In genomic region chr12:95435355-95435754, GRCh38 we compare ENCODE assay signal across 33 cellular contexts. TPM values are rescaled to one million over a fixed set of nuclear protein-coding genes. Genes with fewer than 3 reads are reported as not detected.
DNase-seq lines count a peak whose midpoint lies in the region; ATAC-seq, FAIRE-seq and TF ChIP-seq lines count a peak whose summit lies in the region.
"Had no signal": no experiment of that assay in that cellular context is flagged by ENCODE, and none has a peak within 500 bp of the region (broad histone marks: within the 10 kb centered on the region; RNA-seq: fewer than 3 reads in every experiment).

No MANE protein-coding gene starts in this region.

- 67% methylated on average over 3 of the region's 3 CpGs for WGBS in HepG2 (ENCODE audit: low lambda C conversion rate)
- WGBS in right lobe of liver (ENCODE audit: insufficient coverage, low coverage, low lambda C conversion rate, missing lambda C conversion rate): 93% methylated on average over 3 of the region's 3 CpGs
- WGBS in K562 (ENCODE audit: insufficient coverage, low coverage, missing lambda C conversion rate): 34% methylated on average over 3 of the region's 3 CpGs
- 90% methylated on average over 3 of the region's 3 CpGs for WGBS in suprapubic skin

- H3K4me3 ChIP-seq in HepG2 (replicated peaks in 1 of 3; ENCODE audit: insufficient read depth in 1 of 3, low read depth in 2 of 3, low read length in 3 of 3): no peak overlapping the region
- H3K4me3 ChIP-seq in right lobe of liver: no peak overlapping the region
- H3K4me3 ChIP-seq in Karpas-422 (ENCODE audit: low read length): no peak overlapping the region
- no peak overlapping the region for H3K4me3 ChIP-seq in K562
- H3K4me3 ChIP-seq in suprapubic skin: no peak overlapping the region
- H3K4me3 ChIP-seq: A549; BLaER1; BLaER1 treated with 17β-estradiol and CSF1 and Interleukin-3, amounts not matched to agents 10 nM and 100 nM had no signal

- FAIRE-seq in HepG2 (lab: Jason Lieb, UNC) (no peak), K562 (lab: Jason Lieb, UNC) (no peak)
- FAIRE-seq: A204.1, D721Med had no signal

- H3K4me2 ChIP-seq in HepG2 (ENCODE audit: low read depth, low read length) (no peak overlapping the region), Karpas-422 (ENCODE audit: low read depth, low read length, poor library complexity, severe bottlenecking) (no peak overlapping the region), K562 (ENCODE audit: insufficient read depth, low read length) (no peak overlapping the region)
- H3K4me2 ChIP-seq: A549; BLaER1; BLaER1 treated with 17β-estradiol and CSF1 and Interleukin-3, amounts not matched to agents 10 nM and 100 nM had no signal

- TF ChIP-seq EP300 in HepG2 (IDR thresholded peaks at IDR 0.05; ENCODE audit: low read depth in 2 of 2, low read length in 2 of 2) (no peak), HepG2 (CRISPR knock-in tag; IDR thresholded peaks at IDR 0.05; ENCODE audit: borderline replicate concordance) (no peak), K562 (IDR thresholded peaks at IDR 0.05; ENCODE audit: low read length) (no peak), suprapubic skin (IDR thresholded peaks at IDR 0.05) (no peak)

- H2AFZ ChIP-seq in HepG2 (ENCODE audit: low read length) (no peak overlapping the region), Karpas-422 (ENCODE audit: low read length) (no peak overlapping the region), K562 (ENCODE audit: low read depth, low read length) (no peak overlapping the region)

- H3K27me3 ChIP-seq in HepG2 (ENCODE audit: control insufficient read depth in 1 of 2, insufficient read depth in 2 of 2, low read length in 2 of 2) (no peaks in the 10 kb centered on the region; a peak in 1 of 5 replicates), right lobe of liver (no peaks in the 10 kb centered on the region), Karpas-422 (ENCODE audit: low read length) (no peaks in the 10 kb centered on the region), K562 (ENCODE audit: control insufficient read depth in 2 of 2, insufficient read depth in 2 of 2, low read length in 2 of 2) (peaks cover 11 to 17% of the 10 kb centered on the region in 2 experiments; a peak in 4 of 5 replicates), suprapubic skin (no peaks in the 10 kb centered on the region)
- H3K27me3 ChIP-seq: BE2C; BLaER1; BLaER1 treated with 17β-estradiol and CSF1 and Interleukin-3, amounts not matched to agents 10 nM and 100 nM had no signal

- H3K9me3 ChIP-seq in HepG2 (ENCODE audit: low read length) (no peaks in the 10 kb centered on the region), right lobe of liver (no peaks in the 10 kb centered on the region), Karpas-422 (ENCODE audit: low read length) (no peaks in the 10 kb centered on the region), K562 (replicated peaks; ENCODE audit: control insufficient read depth, insufficient read depth, low read depth, low read length) (no peaks in the 10 kb centered on the region), suprapubic skin (no peaks in the 10 kb centered on the region)
- H3K9me3 ChIP-seq: A549; BE2C; BLaER1; BLaER1 treated with 17β-estradiol and CSF1 and Interleukin-3, amounts not matched to agents 10 nM and 100 nM; Caco-2 had no signal

- no peaks in the 10 kb centered on the region for H3K9me1 ChIP-seq in K562 (ENCODE audit: control insufficient read depth, insufficient read depth, low read length)

- DNase-seq in HepG2 (ENCODE audit: low spot score) (no peak), right lobe of liver (no peak), Karpas-422 (no peak), K562 (ENCODE audit: extremely low read depth in 1 of 4, low spot score in 3 of 4) (no peak), suprapubic skin (ENCODE audit: low spot score in 2 of 2) (no peak)
- DNase-seq: 8988T; ACHN; AML-193; BE2C; C1 segment of cervical spinal cord; Caco-2; Calu3; CD4-positive, alpha-beta memory T cell; CD4-positive, alpha-beta T cell; CD4-positive, CD25-positive, alpha-beta regulatory T cell; CD8-positive, alpha-beta memory T cell; CD8-positive, alpha-beta T cell; COR-L47; DMS 273 treated with DMSO at 0.1 percent for 48 hours; DMS153; DMS53; DMS79; DMS79 treated with DMSO at 0.1 percent for 48 hours; DND-41; EL had no signal

- no TSS peak for BruUV-seq in HepG2 (replicated peaks; lab: Mats Ljungman, UMichigan)
- no TSS peak for BruUV-seq in K562 (replicated peaks; lab: Mats Ljungman, UMichigan)

- H3K4me1 ChIP-seq in HepG2 (ENCODE audit: insufficient read depth, low read length) (no peaks in the 10 kb centered on the region), right lobe of liver (peaks cover 0 to 9% (median 0%) of the 10 kb centered on the region in 4 donors), Karpas-422 (ENCODE audit: low read length) (peaks cover 44% of the 10 kb centered on the region), K562 (replicated peaks in 1 of 2; ENCODE audit: control insufficient read depth in 2 of 2, insufficient read depth in 2 of 2, low read length in 2 of 2) (no peaks in the 10 kb centered on the region), suprapubic skin (no peaks in the 10 kb centered on the region)
- H3K4me1 ChIP-seq: A549, BE2C, BLaER1, Caco-2 had no signal

- H4K20me1 ChIP-seq in HepG2 (ENCODE audit: insufficient read depth, low read length) (no peaks in the 10 kb centered on the region), Karpas-422 (ENCODE audit: insufficient read depth, low read depth, low read length) (no peaks in the 10 kb centered on the region), K562 (replicated peaks; ENCODE audit: control insufficient read depth, insufficient read depth, low read length) (no peaks in the 10 kb centered on the region)
- H4K20me1 ChIP-seq: BLaER1; BLaER1 treated with 17β-estradiol and CSF1 and Interleukin-3, amounts not matched to agents 10 nM and 100 nM had no signal

- H3K9ac ChIP-seq in HepG2 (ENCODE audit: insufficient read depth, low read depth, low read length) (no peak overlapping the region), Karpas-422 (ENCODE audit: low read length) (no peak overlapping the region), K562 (ENCODE audit: insufficient read depth in 1 of 2, low read depth in 2 of 2, low read length in 2 of 2) (no peak overlapping the region)
- H3K9ac ChIP-seq: BLaER1; BLaER1 treated with 17β-estradiol and CSF1 and Interleukin-3, amounts not matched to agents 10 nM and 100 nM had no signal

- in situ Hi-C loops in HepG2 (cut with HindIII; ENCODE audit: extremely low pct_ligation_motif_present, low pct_unique_long_range_greater_than_20kb) (no loop called here), K562 (cut with MboI) (no loop called here)

- H3K36me3 ChIP-seq in HepG2 (replicated peaks in 1 of 2; ENCODE audit: control insufficient read depth in 1 of 2, insufficient read depth in 2 of 2, low read length in 2 of 2) (no peaks in the 10 kb centered on the region), right lobe of liver (no peaks in the 10 kb centered on the region), Karpas-422 (ENCODE audit: insufficient read depth, low read length) (no peaks in the 10 kb centered on the region), K562 (ENCODE audit: control insufficient read depth, insufficient read depth, low read length) (no peaks in the 10 kb centered on the region), suprapubic skin (no peaks in the 10 kb centered on the region)
- H3K36me3 ChIP-seq: BE2C; BLaER1; BLaER1 treated with 17β-estradiol and CSF1 and Interleukin-3, amounts not matched to agents 10 nM and 100 nM had no signal

- TF ChIP-seq CTCF in HepG2 (CRISPR knock-in tag; IDR thresholded peaks at IDR 0.05) (no peak), right lobe of liver (IDR thresholded peaks at IDR 0.05) (no peak), K562 (IDR thresholded peaks at IDR 0.05 in 2 of 3, conservative IDR thresholded peaks at IDR 0.05 in 1 of 3; ENCODE audit: insufficient read depth in 2 of 3, low read depth in 1 of 3, low read length in 3 of 3) (no peak), suprapubic skin (IDR thresholded peaks at IDR 0.05) (no peak)

- CTCF ChIA-PET in HepG2 (lab: Yijun Ruan, JAX; ENCODE audit: low intra/inter-chr PET ratio, low total read pairs) (no interaction called here), K562 (lab: Yijun Ruan, JAX; ENCODE audit: low intra/inter-chr PET ratio) (no interaction called here)

- no peaks in the 10 kb centered on the region for H3K79me2 ChIP-seq in HepG2 (ENCODE audit: insufficient read depth, low read length)
- H3K79me2 ChIP-seq in Karpas-422 (ENCODE audit: low read length): no peaks in the 10 kb centered on the region
- no peaks in the 10 kb centered on the region for H3K79me2 ChIP-seq in K562 (ENCODE audit: control insufficient read depth, insufficient read depth, low read length)

- no peak for TF ChIP-seq POLR2A in HepG2 (IDR thresholded peaks at IDR 0.05; ENCODE audit: insufficient read depth in 1 of 2, low read depth in 2 of 2, low read length in 2 of 2)
- no peak for TF ChIP-seq POLR2A in right lobe of liver (IDR thresholded peaks at IDR 0.05)
- no peak for TF ChIP-seq POLR2A in K562 (conservative IDR thresholded peaks at IDR 0.05)
- TF ChIP-seq POLR2A in suprapubic skin (IDR thresholded peaks at IDR 0.05): no peak

- H3K9me2 ChIP-seq in Karpas-422 (replicated peaks; ENCODE audit: insufficient read depth, low read length): no peaks in the 10 kb centered on the region

- POLR2A ChIA-PET in HepG2 (lab: Yijun Ruan, JAX): no interaction called here
- POLR2A ChIA-PET in K562 (lab: Yijun Ruan, JAX): no interaction called here

- TF ChIP-seq RAD21 in HepG2 (CRISPR knock-in tag; IDR thresholded peaks at IDR 0.05): no peak
- no peak for TF ChIP-seq RAD21 in K562 (CRISPR knock-in tag; conservative IDR thresholded peaks at IDR 0.05 in 1 of 2, IDR thresholded peaks at IDR 0.05 in 1 of 2)

- ATAC-seq in HepG2 (no peak), right lobe of liver (no peak), K562 (no peak), GM19452 (IDR thresholded peaks at IDR 0.05; ENCODE audit: unreplicated experiment) (no peak)
- ATAC-seq: A549; CD8-positive, alpha-beta T cell had no signal

- intact Hi-C loops in HepG2 (cut with micrococcal nuclease; ENCODE audit: unreplicated experiment): no loop called here
- intact Hi-C loops in right lobe of liver (cut with DNase I): no loop called here
- intact Hi-C loops in K562 (cut with micrococcal nuclease): no loop called here

- H3K27ac ChIP-seq in HepG2 (ENCODE audit: extremely low read length, insufficient read depth, low read length) (no peak overlapping the region), right lobe of liver (no peak overlapping the region), Karpas-422 (ENCODE audit: low read length) (peak overlapping the region; percentile 100), K562 (ENCODE audit: extremely low read depth, low read depth, low read length) (no peak overlapping the region), suprapubic skin (no peak overlapping the region)
- H3K27ac ChIP-seq: 22Rv1; A549; BLaER1; BLaER1 treated with 17β-estradiol and CSF1 and Interleukin-3, amounts not matched to agents 10 nM and 100 nM; C4-2B had no signal

RNA-seq across cellular contexts. Expression of gene METAP2, which starts 38.6 kb away (rescaled TPM):
- 131 and 204 TPM in 2 replicates for total RNA-seq in HepG2 (2016; rRNA removed; fragmentation: Illumina TruSeq; extraction: Trizol)
- total RNA-seq in HepG2 (2016; cell fraction: cytosol; rRNA removed; fragmentation: Illumina TruSeq; extraction: Trizol; ENCODE audit: low read depth): 21.4 and 23.9 TPM in 2 replicates
- 131 and 201 TPM in 2 replicates for total RNA-seq in HepG2 (2016; cell fraction: insoluble cytoplasmic fraction; rRNA removed; fragmentation: Illumina TruSeq; extraction: Trizol)
- total RNA-seq in HepG2 (2016; cell fraction: membrane; rRNA removed; fragmentation: Illumina TruSeq; extraction: Trizol): 42.6 and 52.7 TPM in 2 replicates
- total RNA-seq in HepG2 (2016; cell fraction: nucleus; rRNA removed; fragmentation: Illumina TruSeq; extraction: Trizol): 62.6 and 66.2 TPM in 2 replicates
- polyA plus RNA-seq in HepG2 (2011; rRNA removed): 45.5 and 67.8 TPM in 2 replicates
- 28.2 and 39.5 TPM in 2 replicates for polyA plus RNA-seq in HepG2 (2011; cell fraction: cytosol; rRNA removed)
- 12.7 and 22.3 TPM in 2 replicates for polyA plus RNA-seq in HepG2 (2011; cell fraction: nucleus; rRNA removed)
- 87.5 and 112 TPM in 2 replicates for polyA plus RNA-seq in HepG2 (2012)
- polyA plus RNA-seq in HepG2 (2016; cell fraction: cytosol; fragmentation: Illumina TruSeq; extraction: Trizol; ENCODE audit: low read depth): 13.5 and 16.5 TPM in 2 replicates
- polyA plus RNA-seq in HepG2 (2016; cell fraction: insoluble cytoplasmic fraction; fragmentation: Illumina TruSeq; extraction: Trizol; ENCODE audit: low read depth): 213 and 228 TPM in 2 replicates
- polyA plus RNA-seq in HepG2 (2016; cell fraction: membrane; fragmentation: Illumina TruSeq; extraction: Trizol; ENCODE audit: low read depth): 32.1 and 38.2 TPM in 2 replicates
- 73.0 and 79.4 TPM in 2 replicates for polyA plus RNA-seq in HepG2 (2016; cell fraction: nucleus; fragmentation: Illumina TruSeq; extraction: Trizol; ENCODE audit: insufficient read depth, low read depth)
- polyA minus RNA-seq in HepG2 (2011; rRNA and poly(A)+ RNA removed; ENCODE audit: low replicate concordance): 12.0 and 19.3 TPM in 2 replicates
- 28.9 and 29.6 TPM in 2 replicates for polyA minus RNA-seq in HepG2 (2011; cell fraction: cytosol; rRNA and poly(A)+ RNA removed)
- 89.4 and 91.0 TPM in 2 replicates for polyA minus RNA-seq in HepG2 (2011; cell fraction: nucleus; rRNA and poly(A)+ RNA removed)
- total RNA-seq in right lobe of liver: 10 to 100 TPM; 25.5 to 62.0 (median 34.0) TPM
- 304 and 383 TPM in 2 replicates for total RNA-seq in Karpas-422 (2014; rRNA removed; shearing (Covaris generic); ENCODE audit: low replicate concordance)
- 21.0 and 95.6 TPM in 2 replicates for total RNA-seq in K562 (2011; cell fraction: chromatin; rRNA removed; ENCODE audit: low replicate concordance)
- total RNA-seq in K562 (2011; cell fraction: nucleolus; rRNA removed): 17.0 and 24.2 TPM in 2 replicates
- total RNA-seq in K562 (2011; cell fraction: nucleoplasm; rRNA removed): 29.3 and 37.4 TPM in 2 replicates
- 117 and 161 TPM in 2 replicates for total RNA-seq in K562 (2014; rRNA removed)
- total RNA-seq in K562 (2014; rRNA removed; fragmentation: Illumina TruSeq; extraction: Trizol): 180 and 219 TPM in 2 replicates
- total RNA-seq in K562 (2015; rRNA removed; fragmentation: Illumina TruSeq; extraction: Trizol): 187 and 205 TPM in 2 replicates
- total RNA-seq in K562 (2021): 107 and 112 TPM in 2 replicates
- polyA plus RNA-seq in K562 (2011; rRNA removed): 149 and 197 TPM in 2 replicates
- polyA plus RNA-seq in K562 (2011; cell fraction: cytosol; rRNA removed): 26.0 and 50.2 TPM in 2 replicates
- polyA plus RNA-seq in K562 (2011; cell fraction: nucleus; rRNA removed): 22.9 and 34.9 TPM in 2 replicates
- polyA plus RNA-seq in K562 (2012): 112 and 123 TPM in 2 replicates
- 195 and 197 TPM in 2 replicates for polyA plus RNA-seq in K562 (2014; fragmentation: Illumina TruSeq; extraction: Trizol)
- 100 to 1,000 TPM in 1 of 2 experiments, 10 to 100 TPM in 1; 75.5 to 104 TPM for polyA plus RNA-seq in K562 (2014; fragmentation: Nextera tagmentation; extraction: Ambion mirVana)
- polyA plus RNA-seq in K562 (2014; rRNA removed): 130 and 164 TPM in 2 replicates
- 157 and 180 TPM in 2 replicates for polyA minus RNA-seq in K562 (2011; rRNA and poly(A)+ RNA removed)
- polyA minus RNA-seq in K562 (2011; cell fraction: cytosol; rRNA and poly(A)+ RNA removed): 36.6 and 38.9 TPM in 2 replicates
- 27.7 and 41.0 TPM in 2 replicates for polyA minus RNA-seq in K562 (2011; cell fraction: nucleus; rRNA and poly(A)+ RNA removed)
- total RNA-seq in suprapubic skin: 10 to 100 TPM; 44.7 to 72.6 (median 61.8) TPM
